ENCODE assay signal across 11 cellular contexts in genomic region chr1:72397786-72398185, GRCh38.
DNase-seq lines count a peak whose midpoint lies in the region; ATAC-seq and TF ChIP-seq lines count a peak whose summit lies in the region.
"Had no signal": no experiment of that assay in that cellular context is flagged by ENCODE, and none has a peak within 500 bp of the region (broad histone marks: within the 10 kb centered on the region; RNA-seq: fewer than 3 reads in every experiment).

No MANE protein-coding gene starts in this region.

- no peaks in the 10 kb centered on the region for H3F3A ChIP-seq in SK-N-SH (replicated peaks; ENCODE audit: insufficient read depth)

- no peaks in the 10 kb centered on the region; the same call in 1 of the 2 replicates for H3K9me2 ChIP-seq in SK-N-SH

- H4K20me1 ChIP-seq in SK-N-SH (ENCODE audit: insufficient read depth) = no peaks in the 10 kb centered on the region

- H3K27me3 Mint-ChIP-seq in HFFc6 (ENCODE audit: insufficient read depth) = no peaks in the 10 kb centered on the region
- no peaks in the 10 kb centered on the region for H3K27me3 Mint-ChIP-seq in T-cell
- H3K27me3 Mint-ChIP-seq: activated CD4-positive, alpha-beta T cell treated with anti-CD3 and anti-CD28 coated beads, Interleukin-2, amount 10 ng/mL, durations not matched to agents 24 days and 14 days had no signal

- no peaks in the 10 kb centered on the region for H3K9me3 Mint-ChIP-seq in HFFc6
- H3K9me3 Mint-ChIP-seq in T-cell = peaks cover 0 to 14% (median 7%) of the 10 kb centered on the region in 3 donors
- H3K9me3 Mint-ChIP-seq: activated CD4-positive, alpha-beta T cell treated with anti-CD3 and anti-CD28 coated beads, Interleukin-2, amount 10 ng/mL, durations not matched to agents 24 days and 14 days; nephron had no signal

- no peak overlapping the region for H3K4me3 ChIP-seq in SK-N-SH (ENCODE audit: low read depth in 2 of 2, low read length in 1 of 2)
- H3K4me3 ChIP-seq: body of pancreas had no signal

- POLR2A ChIA-PET in SK-N-SH (lab: Yijun Ruan, JAX) = no interaction called here
- POLR2A ChIA-PET in T-cell (lab: Charles Lee) = no interaction called here

- TF ChIP-seq CTCF in HFFc6 (IDR thresholded peaks at IDR 0.05) (no peak), SK-N-SH (IDR thresholded peaks at IDR 0.05) (no peak)

- no peaks in the 10 kb centered on the region for H3K79me2 ChIP-seq in SK-N-SH (ENCODE audit: insufficient read depth)

- no peaks in the 10 kb centered on the region for H3K27me3 ChIP-seq in SK-N-SH (ENCODE audit: insufficient read depth)
- H3K27me3 ChIP-seq: body of pancreas had no signal

- no peak overlapping the region for H3K9ac ChIP-seq in SK-N-SH

- no peaks in the 10 kb centered on the region for H3K36me3 ChIP-seq in SK-N-SH (replicated peaks in 1 of 2; ENCODE audit: control insufficient read depth in 1 of 2, insufficient read depth in 2 of 2, low read length in 1 of 2)

- peak; percentile 1 for DNase-seq in Ammon's horn (ENCODE audit: low spot score)
- peak; percentile 61 for DNase-seq in HFFc6
- DNase-seq in SK-N-SH = no peak
- peak; percentile 5 for DNase-seq in hepatic stellate cell (ENCODE audit: low spot score)
- no peak for DNase-seq in activated CD4-positive, alpha-beta T cell treated with anti-CD3 and anti-CD28 coated beads for 48 hours
- DNase-seq in T-cell = no peak
- DNase-seq: activated CD4-positive, alpha-beta T cell treated with anti-CD3 and anti-CD28 coated beads, Interleukin-2, amount 10 ng/mL, durations not matched to agents 24 days and 14 days; body of pancreas had no signal

- H3K36me3 Mint-ChIP-seq in HFFc6 (ENCODE audit: low read depth) (no peaks in the 10 kb centered on the region), T-cell (no peaks in the 10 kb centered on the region)

- TF ChIP-seq EP300 in SK-N-SH (IDR thresholded peaks at IDR 0.05; ENCODE audit: borderline replicate concordance in 1 of 2, low read depth in 1 of 2, low read length in 1 of 2) = no peak

- no peak for TF ChIP-seq RAD21 in SK-N-SH (IDR thresholded peaks at IDR 0.05; ENCODE audit: low read length)

- H3K4me3 Mint-ChIP-seq in HFFc6 (no peak overlapping the region), T-cell (no peak overlapping the region)
- H3K4me3 Mint-ChIP-seq: activated CD4-positive, alpha-beta T cell treated with anti-CD3 and anti-CD28 coated beads, Interleukin-2, amount 10 ng/mL, durations not matched to agents 24 days and 14 days; nephron had no signal

- H3K4me1 Mint-ChIP-seq in HFFc6 (ENCODE audit: low read depth) = peaks cover 17% of the 10 kb centered on the region
- H3K4me1 Mint-ChIP-seq in T-cell = no peaks in the 10 kb centered on the region
- H3K4me1 Mint-ChIP-seq: activated CD4-positive, alpha-beta T cell treated with anti-CD3 and anti-CD28 coated beads, Interleukin-2, amount 10 ng/mL, durations not matched to agents 24 days and 14 days had no signal

- ATAC-seq in HG03469 (IDR thresholded peaks at IDR 0.05; ENCODE audit: unreplicated experiment) (no peak), T-cell (replicated peaks in 1 of 4) (no peak), GM18511 (IDR thresholded peaks at IDR 0.05; ENCODE audit: unreplicated experiment) (no peak)
- ATAC-seq: body of pancreas had no signal

- no peak overlapping the region for H3K4me2 ChIP-seq in SK-N-SH

- H2AFZ ChIP-seq in SK-N-SH (ENCODE audit: low read depth) = no peak overlapping the region

- peak overlapping the region; percentile 24 for H3K27ac Mint-ChIP-seq in HFFc6
- H3K27ac Mint-ChIP-seq in T-cell = no peak overlapping the region
- H3K27ac Mint-ChIP-seq: activated CD4-positive, alpha-beta T cell treated with anti-CD3 and anti-CD28 coated beads, Interleukin-2, amount 10 ng/mL, durations not matched to agents 24 days and 14 days; nephron had no signal

- peaks cover 0 to 6% of the 10 kb centered on the region in 2 experiments; a peak in 1 of 4 replicates for H3K4me1 ChIP-seq in SK-N-SH (ENCODE audit: control insufficient read depth in 1 of 2, insufficient read depth in 2 of 2, low read depth in 1 of 2, low read length in 1 of 2)
- H3K4me1 ChIP-seq: body of pancreas had no signal

- no peaks in the 10 kb centered on the region for H3K9me3 ChIP-seq in SK-N-SH
- H3K9me3 ChIP-seq: body of pancreas had no signal

- no peak overlapping the region; a peak in 1 of 4 replicates for H3K27ac ChIP-seq in SK-N-SH (ENCODE audit: low read depth in 2 of 2, low read length in 1 of 2)
- H3K27ac ChIP-seq: body of pancreas had no signal

- CTCF ChIA-PET in SK-N-SH (lab: Yijun Ruan, JAX) (no interaction called here), T-cell (lab: Charles Lee) (no interaction called here)

TF ChIP-seq in SK-N-SH, 30 proteins besides CTCF, POLR2A, EP300 and RAD21:
- no peak for TF ChIP-seq NRF1 (IDR thresholded peaks at IDR 0.05; ENCODE audit: low read depth, low read length)
- 0 out of 2 replicates have a peak, but pooled peaks have one; percentile 20 for TF ChIP-seq NFIC (IDR thresholded peaks at IDR 0.05; ENCODE audit: borderline replicate concordance)
- no peak for TF ChIP-seq GATA2 (CRISPR knock-in tag; IDR thresholded peaks at IDR 0.05)
- no peak for TF ChIP-seq CHD2 (IDR thresholded peaks at IDR 0.05; ENCODE audit: low read length, partially characterized antibody)

Comparison
In these comparisons a context has a peak if more than half of its experiments do, and no peak if none do; other contexts are left out.
1. DNase-seq: peak in Ammon's horn (single experiment), HFFc6 (single experiment) and hepatic stellate cell (single experiment); none in SK-N-SH (single experiment), activated CD4-positive, alpha-beta T cell treated with anti-CD3 and anti-CD28 coated beads for 48 hours (single experiment) and T-cell (0 of 34).